Comparison of ENCODE assay signal across 13 cellular contexts in genomic region chr2:15191801-15192200, GRCh38.
"Had no signal": no experiment of that assay in that cellular context is flagged by ENCODE, and none has a peak within 500 bp of the region (broad histone marks: within the 10 kb centered on the region; RNA-seq: fewer than 3 reads in every experiment).

No MANE protein-coding gene starts in this region.

- H3K9me3 Mint-ChIP-seq: activated CD4-positive, alpha-beta T cell treated with anti-CD3 and anti-CD28 coated beads, Interleukin-2, amount 10 ng/mL, durations not matched to agents 7 days and 5 days; T-helper 2 cell treated with Interferon-gamma antibody and Interleukin-4, amounts not matched to agents 5 μg/mL and 100 μg/mL, for 36 hours had no signal

- H3K4me1 Mint-ChIP-seq: activated CD4-positive, alpha-beta T cell treated with anti-CD3 and anti-CD28 coated beads, Interleukin-2, amount 10 ng/mL, durations not matched to agents 7 days and 5 days had no signal

- H3K27me3 Mint-ChIP-seq: activated CD4-positive, alpha-beta T cell treated with anti-CD3 and anti-CD28 coated beads, Interleukin-2, amount 10 ng/mL, durations not matched to agents 7 days and 5 days had no signal

- H3K27ac Mint-ChIP-seq: activated CD4-positive, alpha-beta T cell treated with anti-CD3 and anti-CD28 coated beads, Interleukin-2, amount 10 ng/mL, durations not matched to agents 7 days and 5 days; mesothelial cell of epicardium; T-helper 2 cell treated with Interferon-gamma antibody and Interleukin-4, amounts not matched to agents 5 μg/mL and 100 μg/mL, for 36 hours had no signal

- H3K4me3 Mint-ChIP-seq: activated CD4-positive, alpha-beta T cell treated with anti-CD3 and anti-CD28 coated beads, Interleukin-2, amount 10 ng/mL, durations not matched to agents 7 days and 5 days; mesothelial cell of epicardium; T-helper 2 cell treated with Interferon-gamma antibody and Interleukin-4, amounts not matched to agents 5 μg/mL and 100 μg/mL, for 36 hours had no signal

- ATAC-seq: lower lobe of right lung, sciatic nerve had no signal

- H3K4me1 ChIP-seq: lower lobe of right lung had no signal

- H3K4me3 ChIP-seq: lower lobe of right lung, thoracic aorta had no signal

- H3K9me3 ChIP-seq: lower lobe of right lung, thoracic aorta had no signal

- H3K36me3 ChIP-seq: thoracic aorta had no signal

- DNase-seq: activated CD4-positive, alpha-beta T cell treated with anti-CD3 and anti-CD28 coated beads, Interleukin-2, amount 10 ng/mL, durations not matched to agents 7 days and 5 days; activated CD4-positive, CD25-positive, alpha-beta regulatory T cell; activated gamma-delta T cell; aorta; cerebellar nuclear complex; effector CD8-positive, alpha-beta T cell; foreskin fibroblast; glutamatergic neuron; lower lobe of right lung had no signal
